Comparison of ENCODE assay signal across 8 cellular contexts in genomic region chr2:241617431-241618154, GRCh38. TPM values are rescaled to one million over a fixed set of nuclear protein-coding genes. Genes with fewer than 3 reads are reported as not detected.
A peak's percentile ranks its signal among the peaks of the same experiment; 100 is the strongest.
DNase-seq lines count a peak whose midpoint lies in the region; ATAC-seq and TF ChIP-seq lines count a peak whose summit lies in the region.

No MANE protein-coding gene starts in this region.

- H3K4me3 Mint-ChIP-seq in progenitor cell of endocrine pancreas (ENCODE audit: low read depth): peak overlapping the region; percentile 61

- H3K4me3 ChIP-seq in endocrine pancreas (ENCODE audit: control insufficient read depth, insufficient read depth, low read length): peak overlapping the region; percentile 84

- no peaks in the 10 kb centered on the region for H3K27me3 Mint-ChIP-seq in progenitor cell of endocrine pancreas

- no peak overlapping the region for H3K9ac ChIP-seq in endocrine pancreas (ENCODE audit: control insufficient read depth, insufficient read depth, low read length)

- no peaks in the 10 kb centered on the region for H3K36me3 ChIP-seq in endocrine pancreas (ENCODE audit: control insufficient read depth, insufficient read depth, low read length)

- no peaks in the 10 kb centered on the region for H3K9me3 ChIP-seq in endocrine pancreas (ENCODE audit: control insufficient read depth, low read length)

- TF ChIP-seq CTCF in progenitor cell of endocrine pancreas (IDR thresholded peaks at IDR 0.05; ENCODE audit: unreplicated experiment): no peak

- peaks cover 10% of the 10 kb centered on the region for H3K36me3 Mint-ChIP-seq in progenitor cell of endocrine pancreas (ENCODE audit: insufficient read depth)

- peak; percentile 78 for DNase-seq in DMS53 (lab: John Stamatoyannopoulos, UW)
- DNase-seq in progenitor cell of endocrine pancreas (ENCODE audit: low spot score, unreplicated experiment): no peak
- no peak for DNase-seq in foreskin melanocyte

- H3K27me3 ChIP-seq in endocrine pancreas (ENCODE audit: control insufficient read depth, insufficient read depth, low read length): no peaks in the 10 kb centered on the region

- H3K27ac Mint-ChIP-seq in progenitor cell of endocrine pancreas: peak overlapping the region; percentile 50

- peaks cover under 1% of the 10 kb centered on the region for H3K4me1 ChIP-seq in endocrine pancreas (ENCODE audit: control insufficient read depth, insufficient read depth, low read length)

- H3K9me3 Mint-ChIP-seq in progenitor cell of endocrine pancreas (ENCODE audit: low read depth): peaks cover 4% of the 10 kb centered on the region

- peaks cover 10% of the 10 kb centered on the region for H3K4me1 Mint-ChIP-seq in progenitor cell of endocrine pancreas (ENCODE audit: low read depth)

- peak; percentile 42 for ATAC-seq in HG02588 (IDR thresholded peaks at IDR 0.05; ENCODE audit: unreplicated experiment)
- ATAC-seq in SK-N-SH treated with all-trans-retinoic acid at 6 μM for 48 hours: peak; percentile 47; the same call in 2 of the 3 replicates
- no peak for ATAC-seq in HG02571 (IDR thresholded peaks at IDR 0.05; ENCODE audit: unreplicated experiment)
- no peak for ATAC-seq in HG03025 (IDR thresholded peaks at IDR 0.05; ENCODE audit: low FRiP score, unreplicated experiment)

TF ChIP-seq in SK-N-SH treated with all-trans-retinoic acid at 6 μM for 48 hours, 23 proteins besides CTCF, POLR2A, EP300 and RAD21:
- TF ChIP-seq OSR1 (CRISPR knock-in tag; IDR thresholded peaks at IDR 0.05) (no peak), BACH2 (CRISPR knock-in tag; IDR thresholded peaks at IDR 0.05; ENCODE audit: borderline replicate concordance) (no peak), ZFP30 (CRISPR knock-in tag; IDR thresholded peaks at IDR 0.05) (no peak), ZNF565 (CRISPR knock-in tag; conservative IDR thresholded peaks at IDR 0.05; ENCODE audit: low read depth) (no peak), POU6F1 (CRISPR knock-in tag; IDR thresholded peaks at IDR 0.05; ENCODE audit: borderline replicate concordance, low read depth) (no peak), PPARA (CRISPR knock-in tag; IDR thresholded peaks at IDR 0.05; ENCODE audit: borderline replicate concordance) (no peak), CSRNP3 (CRISPR knock-in tag; IDR thresholded peaks at IDR 0.05) (no peak), ZC3H10 (CRISPR knock-in tag; IDR thresholded peaks at IDR 0.05) (no peak), ESRRG (CRISPR knock-in tag; IDR thresholded peaks at IDR 0.05) (no peak), ISL1 (CRISPR knock-in tag; IDR thresholded peaks at IDR 0.05) (no peak), CREB5 (CRISPR knock-in tag; IDR thresholded peaks at IDR 0.05; ENCODE audit: low read depth) (no peak)
TF ChIP-seq in SK-N-SH treated with all-trans-retinoic acid at 6 μM for 48 hours: peak in this region for 0.

RNA-seq across cellular contexts. Expression of gene THAP4, which starts 19.4 kb away (rescaled TPM):
- 55.8 and 61.0 TPM in 2 replicates for total RNA-seq in progenitor cell of endocrine pancreas

RNA-seq across cellular contexts. Expression of gene ATG4B, which starts 19.9 kb away (rescaled TPM):
- 142 and 143 TPM in 2 replicates for total RNA-seq in progenitor cell of endocrine pancreas

RNA-seq across cellular contexts. Expression of gene BOK, which starts 59.0 kb away (rescaled TPM):
- total RNA-seq in progenitor cell of endocrine pancreas: 8.0 and 10.2 TPM in 2 replicates

Comparison
In these comparisons a context has a peak if more than half of its experiments do, and no peak if none do; other contexts are left out.
1. ATAC-seq: peak in HG02588 (single experiment) and SK-N-SH treated with all-trans-retinoic acid at 6 μM for 48 hours (single experiment); none in HG02571 (single experiment) and HG03025 (single experiment).